In genomic region chr1:1157426-1157913, GRCh38 we compare ENCODE assay signal across 8 cellular contexts. TPM values are rescaled to one million over a fixed set of nuclear protein-coding genes. Genes with fewer than 3 reads are reported as not detected.
DNase-seq lines count a peak whose midpoint lies in the region; TF ChIP-seq lines count a peak whose summit lies in the region.

No MANE protein-coding gene starts in this region.

- no peaks in the 10 kb centered on the region for H3K36me3 Mint-ChIP-seq in chondrocyte (ENCODE audit: low read depth)

- DNase-seq in 8988T (peak; percentile 89), GM19240 (ENCODE audit: insufficient read length, low spot score) (peak; percentile 94), MG63 (peak; percentile 88), chondrocyte (ENCODE audit: low spot score) (no peak), kidney glomerular epithelial cell (lab: John Stamatoyannopoulos, UW) (peak; percentile 26), HK-2 (ENCODE audit: unreplicated experiment) (no peak)
- DNase-seq in activated CD4-positive, alpha-beta T cell treated with anti-CD3 and anti-CD28 coated beads for 24 hours (ENCODE audit: low read depth in 2 of 2), result peak; percentile 51 to 64
- DNase-seq in stimulated activated CD4-positive, alpha-beta T cell treated with anti-CD3 and anti-CD28 coated beads, Interleukin-15, amount 100 ng/mL, for 1 hour (ENCODE audit: low read depth in 1 of 2, low spot score in 1 of 2), result peak; percentile 40 to 47

- H3K27me3 ChIP-seq in MG63, result no peaks in the 10 kb centered on the region

- TF ChIP-seq CTCF in chondrocyte (IDR thresholded peaks at IDR 0.05), result no peak

- H3K27ac Mint-ChIP-seq in chondrocyte (ENCODE audit: unreplicated experiment), result no peak overlapping the region

- H3K27me3 Mint-ChIP-seq in chondrocyte (ENCODE audit: low read depth), result no peaks in the 10 kb centered on the region

- no peaks in the 10 kb centered on the region for H3K36me3 ChIP-seq in MG63

- H3K4me3 Mint-ChIP-seq in chondrocyte (ENCODE audit: unreplicated experiment), result peak overlapping the region; percentile 64

- no peaks in the 10 kb centered on the region for H3K9me3 ChIP-seq in MG63

- peaks cover 16% of the 10 kb centered on the region for H3K9me3 Mint-ChIP-seq in chondrocyte (ENCODE audit: low read depth)

- H3K4me1 Mint-ChIP-seq in chondrocyte (ENCODE audit: low read depth), result no peaks in the 10 kb centered on the region

- peak overlapping the region; percentile 39 for H3K4me3 ChIP-seq in MG63

RNA-seq across cellular contexts. Expression of gene TTLL10, which starts 16.2 kb away (rescaled TPM):
- not detected in 2 replicates for total RNA-seq in MG63 (2014; rRNA removed; shearing (Covaris generic); ENCODE audit: low replicate concordance)
- total RNA-seq in chondrocyte, result not detected in 3 replicates

RNA-seq across cellular contexts. Expression of gene C1orf159, which starts 41.6 kb away (rescaled TPM):
- total RNA-seq in MG63 (2014; rRNA removed; shearing (Covaris generic); ENCODE audit: low replicate concordance), result 7.3 and 18.2 TPM in 2 replicates
- total RNA-seq in chondrocyte, result 9.2 to 15.1 TPM (median 9.2 TPM) in 3 replicates

RNA-seq across cellular contexts. Expression of gene TNFRSF18, which starts 48.9 kb away (rescaled TPM):
- total RNA-seq in MG63 (2014; rRNA removed; shearing (Covaris generic); ENCODE audit: low replicate concordance), result not detected in 2 replicates
- total RNA-seq in chondrocyte, result not detected in 3 replicates

RNA-seq across cellular contexts. Expression of gene TNFRSF4, which starts 56.5 kb away (rescaled TPM):
- not detected in 2 replicates for total RNA-seq in MG63 (2014; rRNA removed; shearing (Covaris generic); ENCODE audit: low replicate concordance)
- 0.24 to 0.59 TPM in 2 of 3 replicates, not detected in the other for total RNA-seq in chondrocyte

Comparison
In these comparisons a context has a peak if more than half of its experiments do, and no peak if none do; other contexts are left out.
1. DNase-seq: peak in 8988T (single experiment), GM19240 (single experiment), MG63 (single experiment), activated CD4-positive, alpha-beta T cell treated with anti-CD3 and anti-CD28 coated beads for 24 hours (2 of 2), kidney glomerular epithelial cell (single experiment) and stimulated activated CD4-positive, alpha-beta T cell treated with anti-CD3 and anti-CD28 coated beads, Interleukin-15, amount 100 ng/mL, for 1 hour (2 of 2); none in chondrocyte (single experiment) and HK-2 (single experiment).